ENCODE assay signal across 1 cellular context in genomic region chr16:11165894-11166665, GRCh38.
TF ChIP-seq lines count a peak whose summit lies in the region.

No MANE protein-coding gene starts in this region.

TF ChIP-seq in K562, 482 proteins besides CTCF, POLR2A, EP300 and RAD21 (continued from another document):
- TF ChIP-seq, protein P1, sequence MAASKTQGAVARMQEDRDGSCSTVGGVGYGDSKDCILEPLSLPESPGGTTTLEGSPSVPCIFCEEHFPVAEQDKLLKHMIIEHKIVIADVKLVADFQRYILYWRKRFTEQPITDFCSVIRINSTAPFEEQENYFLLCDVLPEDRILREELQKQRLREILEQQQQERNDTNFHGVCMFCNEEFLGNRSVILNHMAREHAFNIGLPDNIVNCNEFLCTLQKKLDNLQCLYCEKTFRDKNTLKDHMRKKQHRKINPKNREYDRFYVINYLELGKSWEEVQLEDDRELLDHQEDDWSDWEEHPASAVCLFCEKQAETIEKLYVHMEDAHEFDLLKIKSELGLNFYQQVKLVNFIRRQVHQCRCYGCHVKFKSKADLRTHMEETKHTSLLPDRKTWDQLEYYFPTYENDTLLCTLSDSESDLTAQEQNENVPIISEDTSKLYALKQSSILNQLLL (CRISPR knock-in tag; IDR thresholded peaks at IDR 0.05; ENCODE audit: borderline replicate concordance): no peak
TF ChIP-seq in K562: peak in this region for 1.
